In the genomic region with DNA sequence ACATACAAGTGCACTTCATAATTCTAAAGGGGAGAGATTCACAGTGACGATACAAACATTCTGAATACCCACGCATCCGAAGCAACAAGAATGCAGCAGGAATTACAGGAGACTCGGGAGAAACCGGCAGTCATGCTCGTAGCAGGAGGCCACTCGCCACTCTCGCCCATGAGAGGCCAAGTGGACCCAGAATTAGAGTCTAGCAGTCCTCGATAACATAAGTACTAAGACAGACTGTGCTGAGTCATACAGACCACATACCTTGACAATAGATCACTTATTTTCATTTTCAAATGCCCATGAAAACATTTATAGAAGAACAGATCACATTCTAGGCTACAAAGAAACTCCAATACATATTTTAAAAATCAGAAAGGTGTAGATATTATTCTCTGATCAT, we compare ENCODE assay signal across 19 cellular contexts.
DNase-seq lines count a peak whose midpoint lies in the region; ATAC-seq and TF ChIP-seq lines count a peak whose summit lies in the region.
"Had no signal": no experiment of that assay in that cellular context is flagged by ENCODE, and none has a peak within 500 bp of the region (broad histone marks: within the 10 kb centered on the region; RNA-seq: fewer than 3 reads in every experiment).

No MANE protein-coding gene starts in this region.

- no peak for ATAC-seq in HG02642 (IDR thresholded peaks at IDR 0.05; ENCODE audit: poor library complexity, unreplicated experiment)
- ATAC-seq in HG02973 (IDR thresholded peaks at IDR 0.05; ENCODE audit: unreplicated experiment) = no peak
- ATAC-seq: esophagus mucosa, lower lobe of right lung, psoas muscle, WTC11 had no signal

- TF ChIP-seq CTCF in fibroblast of lung (conservative IDR thresholded peaks at IDR 0.05 in 1 of 2, IDR thresholded peaks at IDR 0.05 in 1 of 2; ENCODE audit: low read depth in 1 of 2, low read length in 2 of 2) (no peak), thyroid gland (IDR thresholded peaks at IDR 0.05) (no peak)

- H3K4me1 ChIP-seq in fibroblast of lung (ENCODE audit: control insufficient read depth, extremely low read depth, insufficient read depth, low read length) = no peaks in the 10 kb centered on the region
- no peaks in the 10 kb centered on the region for H3K4me1 ChIP-seq in thyroid gland
- H3K4me1 ChIP-seq: lower lobe of right lung, psoas muscle, transverse colon had no signal

- H3K27ac ChIP-seq in fibroblast of lung (ENCODE audit: insufficient read depth, low read length) = no peak overlapping the region
- H3K27ac ChIP-seq in thyroid gland = no peak overlapping the region
- H3K27ac ChIP-seq: coronary artery, lower lobe of right lung, neutrophil, psoas muscle, transverse colon had no signal

- no peak overlapping the region for H3K4me3 ChIP-seq in fibroblast of lung (replicated peaks in 1 of 4; ENCODE audit: control extremely low read depth in 1 of 4, insufficient read depth in 1 of 4, low read depth in 3 of 4, low read length in 4 of 4)
- no peak overlapping the region for H3K4me3 ChIP-seq in thyroid gland (replicated peaks in 1 of 3)
- H3K4me3 ChIP-seq: coronary artery, lower lobe of right lung, psoas muscle, transverse colon had no signal

- intact Hi-C loops in thyroid gland (cut with DNase I) = no loop called here

- in situ Hi-C loops in SK-MEL-5 (cut with HindIII; ENCODE audit: low pct_unique_long_range_greater_than_20kb, low sequenced_read_pairs) = no loop called here

- no peak overlapping the region for H3K4me2 ChIP-seq in fibroblast of lung (ENCODE audit: extremely low read depth, insufficient read depth, low read length)

- no peaks in the 10 kb centered on the region for H4K20me1 ChIP-seq in fibroblast of lung (ENCODE audit: control insufficient read depth, extremely low read depth, insufficient read depth, low read length)

- WGBS in thyroid gland, 2 donors = 56% methylated on average over 9 of the region's 9 CpGs

- no peaks in the 10 kb centered on the region for H3K79me2 ChIP-seq in fibroblast of lung (ENCODE audit: control insufficient read depth, insufficient read depth, low read length)

- H3K27me3 ChIP-seq in fibroblast of lung (ENCODE audit: control insufficient read depth, insufficient read depth, low read length) = no peaks in the 10 kb centered on the region
- no peaks in the 10 kb centered on the region for H3K27me3 ChIP-seq in thyroid gland
- H3K27me3 ChIP-seq: neutrophil, transverse colon had no signal

- no peaks in the 10 kb centered on the region for H3K36me3 ChIP-seq in fibroblast of lung (ENCODE audit: control insufficient read depth, insufficient read depth, low read length)
- H3K36me3 ChIP-seq in thyroid gland = no peaks in the 10 kb centered on the region
- H3K36me3 ChIP-seq: lower lobe of right lung, neutrophil, transverse colon had no signal

- TF ChIP-seq POLR2A in thyroid gland (IDR thresholded peaks at IDR 0.05) = no peak

- H3K9me3 ChIP-seq in fibroblast of lung (ENCODE audit: control insufficient read depth, insufficient read depth, low read depth, low read length) = no peaks in the 10 kb centered on the region
- H3K9me3 ChIP-seq in thyroid gland = no peaks in the 10 kb centered on the region
- H3K9me3 ChIP-seq: lower lobe of right lung, neutrophil had no signal

- peak; percentile 47 for DNase-seq in HT1080 (ENCODE audit: low read depth)
- peak; percentile 2 for DNase-seq in SK-MEL-5 (ENCODE audit: low read depth, low spot score)
- DNase-seq in fibroblast of lung (ENCODE audit: low read depth in 2 of 2) = peak; percentile 10 to 77
- DNase-seq in thyroid gland = peak; percentile 5 to 10
- no peak for DNase-seq in NCI-H748 treated with DMSO at 0.1 percent for 48 hours (lab: John Stamatoyannopoulos, UW)
- DNase-seq: CD4-positive, CD25-positive, alpha-beta regulatory T cell; HFFc6; hypothalamus; lower lobe of right lung; NCI-H1105; NCI-H1930; psoas muscle; transverse colon had no signal

- no peak overlapping the region for H3K9ac ChIP-seq in fibroblast of lung (ENCODE audit: insufficient read depth, low read length)

- H2AFZ ChIP-seq in fibroblast of lung (ENCODE audit: low read length) = no peak overlapping the region
